In the genomic region with DNA sequence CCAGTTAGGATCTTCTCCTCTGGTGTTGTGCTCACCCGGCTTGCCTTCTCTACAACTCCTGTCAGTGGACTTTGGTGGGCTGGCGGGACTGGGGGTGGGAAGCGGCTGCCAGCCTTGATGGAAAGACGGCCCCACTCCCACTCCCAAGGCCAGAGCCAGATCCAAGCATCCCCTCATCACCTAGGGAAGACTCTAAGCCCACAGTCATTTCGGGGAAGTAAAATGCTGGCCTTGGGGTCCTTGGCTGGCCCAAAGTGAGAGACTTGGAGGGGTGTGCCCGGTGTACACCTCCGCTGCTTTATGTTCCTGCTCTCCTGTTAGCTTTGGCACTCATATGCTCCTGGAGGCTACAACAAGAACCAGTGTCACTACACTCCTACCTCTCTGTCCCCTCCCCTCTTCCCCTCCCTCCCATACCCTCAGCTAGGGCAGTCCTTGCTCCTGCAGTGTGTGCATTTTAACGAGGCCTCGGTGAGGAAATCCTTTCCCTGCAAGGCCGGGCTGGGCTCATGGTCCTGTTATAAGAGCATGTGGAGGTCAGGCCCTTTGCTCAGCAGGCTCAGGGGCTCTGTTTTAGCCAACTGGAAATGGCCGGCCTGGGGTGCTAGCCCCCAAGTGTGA, we compare ENCODE assay signal across 11 cellular contexts. TPM values are rescaled to one million over a fixed set of nuclear protein-coding genes. Genes with fewer than 3 reads are reported as not detected.
DNase-seq lines count a peak whose midpoint lies in the region; ATAC-seq and TF ChIP-seq lines count a peak whose summit lies in the region.
"Had no signal": no experiment of that assay in that cellular context is flagged by ENCODE, and none has a peak within 500 bp of the region (broad histone marks: within the 10 kb centered on the region; RNA-seq: fewer than 3 reads in every experiment).

No MANE protein-coding gene starts in this region.

- H3K4me1 Mint-ChIP-seq in GM23338: peaks cover 20% of the 10 kb centered on the region
- peaks cover 20% of the 10 kb centered on the region for H3K4me1 Mint-ChIP-seq in activated naive CD4-positive, alpha-beta T cell treated with anti-CD3 and anti-CD28 coated beads for 36 hours (ENCODE audit: low read depth)
- H3K4me1 Mint-ChIP-seq in naive thymus-derived CD8-positive, alpha-beta T cell: peaks cover 11 to 31% (median 26%) of the 10 kb centered on the region in 4 donors

- H3K4me2 ChIP-seq in GM23338: no peak overlapping the region; the same call in 1 of the 2 replicates

- peaks cover 95% of the 10 kb centered on the region for H3K27me3 Mint-ChIP-seq in GM23338 (ENCODE audit: insufficient read depth, low read depth, poor library complexity)
- H3K27me3 Mint-ChIP-seq in activated naive CD4-positive, alpha-beta T cell treated with anti-CD3 and anti-CD28 coated beads for 36 hours (ENCODE audit: low read depth): peaks cover 68% of the 10 kb centered on the region
- peaks cover 45 to 87% (median 66%) of the 10 kb centered on the region in 5 donors for H3K27me3 Mint-ChIP-seq in naive thymus-derived CD8-positive, alpha-beta T cell

- H3K27ac ChIP-seq in GM23338 (ENCODE audit: low read depth): no peak overlapping the region
- H3K27ac ChIP-seq: coronary artery had no signal

- no peak for ATAC-seq in GM23338
- ATAC-seq in naive thymus-derived CD8-positive, alpha-beta T cell: no peak
- ATAC-seq in GM19463 (IDR thresholded peaks at IDR 0.05; ENCODE audit: unreplicated experiment): no peak
- no peak for ATAC-seq in HG02571 (IDR thresholded peaks at IDR 0.05; ENCODE audit: unreplicated experiment)

- DNase-seq in AG10803 (ENCODE audit: low read depth) (no peak), GM23338 (ENCODE audit: low spot score) (peak; percentile 33), RKO (ENCODE audit: low spot score) (no peak), NCI-H2171 (lab: John Stamatoyannopoulos, UW) (no peak)
- peak; percentile 2 for DNase-seq in activated naive CD4-positive, alpha-beta T cell treated with anti-CD3 and anti-CD28 coated beads for 36 hours
- DNase-seq in naive thymus-derived CD8-positive, alpha-beta T cell: peak in 1 of 10 donors; percentile 15
- DNase-seq: kidney glomerular epithelial cell, NCI-H1694 treated with DMSO at 0.1 percent for 48 hours had no signal

- POLR2A ChIA-PET in naive thymus-derived CD8-positive, alpha-beta T cell (lab: Charles Lee): interaction anchor here (2.5 kb wide), 1 partner anchor 10 kb away, joined by 12 read pairs; the partner anchor contains the start of gene HOXA11

- no peaks in the 10 kb centered on the region for H3K9me2 ChIP-seq in GM23338 (ENCODE audit: insufficient read depth)

- H3K79me2 ChIP-seq in GM23338 (replicated peaks; ENCODE audit: insufficient read depth): no peaks in the 10 kb centered on the region

- H3K36me3 ChIP-seq in GM23338 (ENCODE audit: insufficient read depth): no peaks in the 10 kb centered on the region

- H3K4me3 ChIP-seq in AG10803 (ENCODE audit: low read length) (peak overlapping the region; percentile 87), GM23338 (no peak overlapping the region)

- TF ChIP-seq CTCF in AG10803 (conservative IDR thresholded peaks at IDR 0.05; ENCODE audit: low read length) (no peak), GM23338 (conservative IDR thresholded peaks at IDR 0.05; ENCODE audit: low read depth in 2 of 2) (no peak)

- intact Hi-C loops in activated naive CD4-positive, alpha-beta T cell treated with anti-CD3 and anti-CD28 coated beads for 36 hours (cut with micrococcal nuclease): no loop called here

- peaks cover 54% of the 10 kb centered on the region for H4K20me1 ChIP-seq in GM23338 (replicated peaks; ENCODE audit: insufficient read depth)

- H3F3A ChIP-seq in GM23338 (replicated peaks; ENCODE audit: low read depth): peaks cover 47% of the 10 kb centered on the region

- no peak overlapping the region for H2AFZ ChIP-seq in GM23338

- CTCF ChIA-PET in activated naive CD4-positive, alpha-beta T cell treated with anti-CD3 and anti-CD28 coated beads for 36 hours (lab: Charles Lee): interaction anchor here (0.7 to 1.6 kb wide), 2 partner anchors 26 to 493 kb away, joined by 3 to 9 read pairs; no protein-coding TSS in a partner anchor

- H3K4me3 Mint-ChIP-seq in GM23338: no peak overlapping the region
- H3K4me3 Mint-ChIP-seq in activated naive CD4-positive, alpha-beta T cell treated with anti-CD3 and anti-CD28 coated beads for 36 hours: peak overlapping the region; percentile 21
- peak overlapping the region in 9 of 10 donors; percentile 43 to 77 (median 64) for H3K4me3 Mint-ChIP-seq in naive thymus-derived CD8-positive, alpha-beta T cell

- H3K9me3 Mint-ChIP-seq in GM23338: peaks cover 12% of the 10 kb centered on the region; the same call in 2 of the 3 replicates
- no peaks in the 10 kb centered on the region for H3K9me3 Mint-ChIP-seq in activated naive CD4-positive, alpha-beta T cell treated with anti-CD3 and anti-CD28 coated beads for 36 hours
- H3K9me3 Mint-ChIP-seq in naive thymus-derived CD8-positive, alpha-beta T cell: peaks cover 0 to 4% (median 0%) of the 10 kb centered on the region in 9 donors

- peaks cover 100% of the 10 kb centered on the region for H3K27me3 ChIP-seq in GM23338 (ENCODE audit: insufficient read depth)

- H3K4me1 ChIP-seq in GM23338 (ENCODE audit: insufficient read depth): peaks cover 35% of the 10 kb centered on the region

- H3K27ac Mint-ChIP-seq in GM23338: no peak overlapping the region
- no peak overlapping the region for H3K27ac Mint-ChIP-seq in activated naive CD4-positive, alpha-beta T cell treated with anti-CD3 and anti-CD28 coated beads for 36 hours
- peak overlapping the region in 1 of 10 donors; percentile 44 for H3K27ac Mint-ChIP-seq in naive thymus-derived CD8-positive, alpha-beta T cell

- H3K36me3 Mint-ChIP-seq in GM23338 (ENCODE audit: low read depth): no peaks in the 10 kb centered on the region; the same call in 2 of the 3 replicates
- H3K36me3 Mint-ChIP-seq in activated naive CD4-positive, alpha-beta T cell treated with anti-CD3 and anti-CD28 coated beads for 36 hours (ENCODE audit: low read depth): no peaks in the 10 kb centered on the region
- H3K36me3 Mint-ChIP-seq in naive thymus-derived CD8-positive, alpha-beta T cell: peaks cover 1 to 11% (median 3%) of the 10 kb centered on the region in 3 donors

TF ChIP-seq in GM23338, 12 proteins besides CTCF, POLR2A, EP300 and RAD21 (continues in another document):
- TF ChIP-seq EZH2 (IDR thresholded peaks at IDR 0.05; ENCODE audit: low read depth, unreplicated experiment) (peak; percentile 80), NANOG (IDR thresholded peaks at IDR 0.05; ENCODE audit: borderline replicate concordance) (no peak)
- TF ChIP-seq, protein P1, sequence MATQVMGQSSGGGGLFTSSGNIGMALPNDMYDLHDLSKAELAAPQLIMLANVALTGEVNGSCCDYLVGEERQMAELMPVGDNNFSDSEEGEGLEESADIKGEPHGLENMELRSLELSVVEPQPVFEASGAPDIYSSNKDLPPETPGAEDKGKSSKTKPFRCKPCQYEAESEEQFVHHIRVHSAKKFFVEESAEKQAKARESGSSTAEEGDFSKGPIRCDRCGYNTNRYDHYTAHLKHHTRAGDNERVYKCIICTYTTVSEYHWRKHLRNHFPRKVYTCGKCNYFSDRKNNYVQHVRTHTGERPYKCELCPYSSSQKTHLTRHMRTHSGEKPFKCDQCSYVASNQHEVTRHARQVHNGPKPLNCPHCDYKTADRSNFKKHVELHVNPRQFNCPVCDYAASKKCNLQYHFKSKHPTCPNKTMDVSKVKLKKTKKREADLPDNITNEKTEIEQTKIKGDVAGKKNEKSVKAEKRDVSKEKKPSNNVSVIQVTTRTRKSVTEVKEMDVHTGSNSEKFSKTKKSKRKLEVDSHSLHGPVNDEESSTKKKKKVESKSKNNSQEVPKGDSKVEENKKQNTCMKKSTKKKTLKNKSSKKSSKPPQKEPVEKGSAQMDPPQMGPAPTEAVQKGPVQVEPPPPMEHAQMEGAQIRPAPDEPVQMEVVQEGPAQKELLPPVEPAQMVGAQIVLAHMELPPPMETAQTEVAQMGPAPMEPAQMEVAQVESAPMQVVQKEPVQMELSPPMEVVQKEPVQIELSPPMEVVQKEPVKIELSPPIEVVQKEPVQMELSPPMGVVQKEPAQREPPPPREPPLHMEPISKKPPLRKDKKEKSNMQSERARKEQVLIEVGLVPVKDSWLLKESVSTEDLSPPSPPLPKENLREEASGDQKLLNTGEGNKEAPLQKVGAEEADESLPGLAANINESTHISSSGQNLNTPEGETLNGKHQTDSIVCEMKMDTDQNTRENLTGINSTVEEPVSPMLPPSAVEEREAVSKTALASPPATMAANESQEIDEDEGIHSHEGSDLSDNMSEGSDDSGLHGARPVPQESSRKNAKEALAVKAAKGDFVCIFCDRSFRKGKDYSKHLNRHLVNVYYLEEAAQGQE (IDR thresholded peaks at IDR 0.05; ENCODE audit: unreplicated experiment): no peak

RNA-seq across cellular contexts. Expression of gene HOXA10, which starts 1.0 kb away (rescaled TPM):
- total RNA-seq in GM23338 (2014; rRNA removed; shearing (Covaris generic)): not detected in 2 replicates
- polyA plus RNA-seq in GM23338 (2016; fragmentation: Nextera tagmentation; extraction: Ambion mirVana): not detected in 2 replicates
- not detected for total RNA-seq in activated naive CD4-positive, alpha-beta T cell treated with anti-CD3 and anti-CD28 coated beads for 36 hours
- total RNA-seq in naive thymus-derived CD8-positive, alpha-beta T cell: not detected
- under 1 TPM in 1 of 3 donors, not detected in 2; 0.19 TPM for polyA plus RNA-seq in naive thymus-derived CD8-positive, alpha-beta T cell

RNA-seq across cellular contexts. Expression of gene HOXA9, which starts 9.8 kb away (rescaled TPM):
- total RNA-seq in GM23338 (2014; rRNA removed; shearing (Covaris generic)): not detected in 2 replicates
- not detected in 2 replicates for polyA plus RNA-seq in GM23338 (2016; fragmentation: Nextera tagmentation; extraction: Ambion mirVana)
- not detected for total RNA-seq in activated naive CD4-positive, alpha-beta T cell treated with anti-CD3 and anti-CD28 coated beads for 36 hours
- total RNA-seq in naive thymus-derived CD8-positive, alpha-beta T cell: not detected
- polyA plus RNA-seq in naive thymus-derived CD8-positive, alpha-beta T cell: under 1 TPM in 1 of 3 donors, not detected in 2; 0.16 TPM

RNA-seq across cellular contexts. Expression of gene HOXA11, which starts 9.9 kb away (rescaled TPM):
- not detected in 2 replicates for total RNA-seq in GM23338 (2014; rRNA removed; shearing (Covaris generic))
- polyA plus RNA-seq in GM23338 (2016; fragmentation: Nextera tagmentation; extraction: Ambion mirVana): not detected in 2 replicates
- not detected for total RNA-seq in activated naive CD4-positive, alpha-beta T cell treated with anti-CD3 and anti-CD28 coated beads for 36 hours
- not detected for total RNA-seq in naive thymus-derived CD8-positive, alpha-beta T cell
- not detected for polyA plus RNA-seq in naive thymus-derived CD8-positive, alpha-beta T cell

RNA-seq across cellular contexts. Expression of gene HOXA7, which starts 18.6 kb away (rescaled TPM):
- not detected in 2 replicates for total RNA-seq in GM23338 (2014; rRNA removed; shearing (Covaris generic))
- polyA plus RNA-seq in GM23338 (2016; fragmentation: Nextera tagmentation; extraction: Ambion mirVana): 0.24 TPM in 1 of 2 replicates, not detected in the other
- not detected for total RNA-seq in activated naive CD4-positive, alpha-beta T cell treated with anti-CD3 and anti-CD28 coated beads for 36 hours
- not detected for total RNA-seq in naive thymus-derived CD8-positive, alpha-beta T cell
- not detected for polyA plus RNA-seq in naive thymus-derived CD8-positive, alpha-beta T cell

RNA-seq across cellular contexts. Expression of gene HOXA3, which starts 22.7 kb away (rescaled TPM):
- not detected in 2 replicates for total RNA-seq in GM23338 (2014; rRNA removed; shearing (Covaris generic))
- not detected in 2 replicates for polyA plus RNA-seq in GM23338 (2016; fragmentation: Nextera tagmentation; extraction: Ambion mirVana)
- not detected for total RNA-seq in activated naive CD4-positive, alpha-beta T cell treated with anti-CD3 and anti-CD28 coated beads for 36 hours
- total RNA-seq in naive thymus-derived CD8-positive, alpha-beta T cell: not detected
- polyA plus RNA-seq in naive thymus-derived CD8-positive, alpha-beta T cell: not detected

Comparison
In these comparisons a context has a peak if more than half of its experiments do, and no peak if none do; other contexts are left out.
1. DNase-seq: peak in GM23338 (single experiment) and activated naive CD4-positive, alpha-beta T cell treated with anti-CD3 and anti-CD28 coated beads for 36 hours (single experiment); none in AG10803 (single experiment), RKO (single experiment) and NCI-H2171 (single experiment).